In the genomic region with DNA sequence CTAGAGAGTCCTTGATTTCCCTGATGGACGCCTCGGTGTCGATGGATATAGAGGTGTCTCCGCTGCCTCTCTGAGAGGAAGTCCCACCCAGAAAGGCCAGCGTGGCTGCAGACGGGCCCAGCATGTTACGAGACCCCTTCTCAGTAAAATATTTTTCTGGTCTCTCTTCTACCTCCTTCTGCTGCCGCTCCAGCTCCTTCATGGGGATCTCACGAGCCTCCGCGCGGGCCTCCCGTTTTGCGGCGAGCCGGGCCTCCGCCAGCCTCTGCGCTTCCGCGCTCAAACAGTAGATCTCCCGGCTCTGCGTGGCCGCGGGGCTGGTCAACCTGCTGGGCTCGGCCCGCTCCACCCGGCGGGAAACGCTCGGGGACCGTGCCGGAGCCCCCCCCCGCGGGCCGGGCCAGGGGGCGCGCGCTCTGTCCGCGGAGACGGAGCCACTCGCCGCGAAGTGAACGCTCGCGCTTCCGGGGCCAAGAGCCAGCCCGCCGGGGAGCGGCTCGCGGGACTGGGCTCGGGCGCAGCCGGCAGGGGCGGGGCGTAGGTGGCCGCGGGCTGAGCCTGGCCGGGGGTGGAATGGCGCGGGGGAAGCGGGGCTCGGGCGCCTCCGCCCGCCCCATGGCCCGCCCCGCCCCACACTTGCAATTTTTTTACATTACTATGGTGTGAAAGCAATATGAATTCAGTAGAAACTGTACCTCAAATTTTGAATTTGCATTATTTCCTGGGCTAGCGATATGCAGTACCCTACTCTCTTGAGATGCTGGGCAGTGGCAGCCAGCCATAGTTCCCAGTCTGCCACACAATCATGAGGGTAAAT, we compare ENCODE assay signal across 1 cellular context.
A peak's percentile ranks its signal among the peaks of the same experiment; 100 is the strongest.
TF ChIP-seq lines count a peak whose summit lies in the region.

No MANE protein-coding gene starts in this region.

TF ChIP-seq in HepG2, 621 proteins besides CTCF, POLR2A, EP300 and RAD21 (continued from another document and continues in another):
- TF ChIP-seq ETV5 (CRISPR knock-in tag; IDR thresholded peaks at IDR 0.05; ENCODE audit: borderline replicate concordance) = peak; percentile 44; the same call in 1 of the 2 replicates
- TF ChIP-seq ZNF441 (CRISPR knock-in tag; IDR thresholded peaks at IDR 0.05; ENCODE audit: borderline replicate concordance) = peak; percentile 87; the same call in 1 of the 2 replicates
- TF ChIP-seq NKX3-1 (CRISPR knock-in tag; IDR thresholded peaks at IDR 0.05) = 0 out of 2 replicates have a peak, but pooled peaks have one; percentile 28
- TF ChIP-seq KAT7 (CRISPR knock-in tag; IDR thresholded peaks at IDR 0.05; ENCODE audit: borderline replicate concordance) = peak; percentile 35; the same call in 1 of the 2 replicates
- TF ChIP-seq ZKSCAN8 (CRISPR knock-in tag; IDR thresholded peaks at IDR 0.05; ENCODE audit: borderline replicate concordance) = no peak
- TF ChIP-seq ZEB1 (IDR thresholded peaks at IDR 0.05; ENCODE audit: insufficient replicate concordance, low read depth) = no peak
- TF ChIP-seq, protein P1, sequence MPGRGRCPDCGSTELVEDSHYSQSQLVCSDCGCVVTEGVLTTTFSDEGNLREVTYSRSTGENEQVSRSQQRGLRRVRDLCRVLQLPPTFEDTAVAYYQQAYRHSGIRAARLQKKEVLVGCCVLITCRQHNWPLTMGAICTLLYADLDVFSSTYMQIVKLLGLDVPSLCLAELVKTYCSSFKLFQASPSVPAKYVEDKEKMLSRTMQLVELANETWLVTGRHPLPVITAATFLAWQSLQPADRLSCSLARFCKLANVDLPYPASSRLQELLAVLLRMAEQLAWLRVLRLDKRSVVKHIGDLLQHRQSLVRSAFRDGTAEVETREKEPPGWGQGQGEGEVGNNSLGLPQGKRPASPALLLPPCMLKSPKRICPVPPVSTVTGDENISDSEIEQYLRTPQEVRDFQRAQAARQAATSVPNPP (CRISPR knock-in tag; IDR thresholded peaks at IDR 0.05) = peak; percentile 61; the same call in 1 of the 2 replicates
- 0 out of 2 replicates have a peak, but pooled peaks have one; percentile 27 for TF ChIP-seq ZNF83 (CRISPR knock-in tag; IDR thresholded peaks at IDR 0.05; ENCODE audit: borderline replicate concordance)
- TF ChIP-seq EEA1 (CRISPR knock-in tag; IDR thresholded peaks at IDR 0.05; ENCODE audit: borderline replicate concordance) = no peak
- TF ChIP-seq JUNB (CRISPR knock-in tag; IDR thresholded peaks at IDR 0.05; ENCODE audit: borderline replicate concordance) = no peak
- no peak for TF ChIP-seq HCFC1 (IDR thresholded peaks at IDR 0.05; ENCODE audit: low read depth, low read length)
- TF ChIP-seq ZKSCAN1 (IDR thresholded peaks at IDR 0.05; ENCODE audit: low read length) = no peak
- no peak; the same call in 1 of the 2 replicates for TF ChIP-seq MEIS2 (CRISPR knock-in tag; IDR thresholded peaks at IDR 0.05)
- TF ChIP-seq ZNF510 (CRISPR knock-in tag; IDR thresholded peaks at IDR 0.05; ENCODE audit: low read depth) = no peak
- TF ChIP-seq SP5 (CRISPR knock-in tag; IDR thresholded peaks at IDR 0.05; ENCODE audit: borderline replicate concordance, low read depth) = no peak
- no peak for TF ChIP-seq CENPT (CRISPR knock-in tag; IDR thresholded peaks at IDR 0.05; ENCODE audit: low read depth)
- no peak for TF ChIP-seq ZZZ3 (CRISPR knock-in tag; IDR thresholded peaks at IDR 0.05; ENCODE audit: borderline replicate concordance)
- no peak for TF ChIP-seq NONO (IDR thresholded peaks at IDR 0.05)
- peak; percentile 50 for TF ChIP-seq NONO (CRISPR knock-in tag; conservative IDR thresholded peaks at IDR 0.05)
- TF ChIP-seq HOXA9 (CRISPR knock-in tag; IDR thresholded peaks at IDR 0.05; ENCODE audit: borderline replicate concordance) = no peak
- TF ChIP-seq, protein P2, sequence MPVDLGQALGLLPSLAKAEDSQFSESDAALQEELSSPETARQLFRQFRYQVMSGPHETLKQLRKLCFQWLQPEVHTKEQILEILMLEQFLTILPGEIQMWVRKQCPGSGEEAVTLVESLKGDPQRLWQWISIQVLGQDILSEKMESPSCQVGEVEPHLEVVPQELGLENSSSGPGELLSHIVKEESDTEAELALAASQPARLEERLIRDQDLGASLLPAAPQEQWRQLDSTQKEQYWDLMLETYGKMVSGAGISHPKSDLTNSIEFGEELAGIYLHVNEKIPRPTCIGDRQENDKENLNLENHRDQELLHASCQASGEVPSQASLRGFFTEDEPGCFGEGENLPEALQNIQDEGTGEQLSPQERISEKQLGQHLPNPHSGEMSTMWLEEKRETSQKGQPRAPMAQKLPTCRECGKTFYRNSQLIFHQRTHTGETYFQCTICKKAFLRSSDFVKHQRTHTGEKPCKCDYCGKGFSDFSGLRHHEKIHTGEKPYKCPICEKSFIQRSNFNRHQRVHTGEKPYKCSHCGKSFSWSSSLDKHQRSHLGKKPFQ (CRISPR knock-in tag; IDR thresholded peaks at IDR 0.05; ENCODE audit: insufficient replicate concordance) = peak; percentile 65
- TF ChIP-seq, protein P3, sequence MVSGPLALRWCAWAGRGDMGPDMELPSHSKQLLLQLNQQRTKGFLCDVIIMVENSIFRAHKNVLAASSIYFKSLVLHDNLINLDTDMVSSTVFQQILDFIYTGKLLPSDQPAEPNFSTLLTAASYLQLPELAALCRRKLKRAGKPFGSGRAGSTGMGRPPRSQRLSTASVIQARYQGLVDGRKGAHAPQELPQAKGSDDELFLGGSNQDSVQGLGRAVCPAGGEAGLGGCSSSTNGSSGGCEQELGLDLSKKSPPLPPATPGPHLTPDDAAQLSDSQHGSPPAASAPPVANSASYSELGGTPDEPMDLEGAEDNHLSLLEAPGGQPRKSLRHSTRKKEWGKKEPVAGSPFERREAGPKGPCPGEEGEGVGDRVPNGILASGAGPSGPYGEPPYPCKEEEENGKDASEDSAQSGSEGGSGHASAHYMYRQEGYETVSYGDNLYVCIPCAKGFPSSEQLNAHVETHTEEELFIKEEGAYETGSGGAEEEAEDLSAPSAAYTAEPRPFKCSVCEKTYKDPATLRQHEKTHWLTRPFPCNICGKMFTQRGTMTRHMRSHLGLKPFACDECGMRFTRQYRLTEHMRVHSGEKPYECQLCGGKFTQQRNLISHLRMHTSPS (CRISPR knock-in tag; IDR thresholded peaks at IDR 0.05; ENCODE audit: low read depth) = no peak
- no peak for TF ChIP-seq ZNF446 (CRISPR knock-in tag; IDR thresholded peaks at IDR 0.05)
- TF ChIP-seq POLR2G (IDR thresholded peaks at IDR 0.05; ENCODE audit: low read depth, low read length) = peak; percentile 80
- no peak for TF ChIP-seq SMAD9 (CRISPR knock-in tag; IDR thresholded peaks at IDR 0.05)
- peak; percentile 43; the same call in 1 of the 2 replicates for TF ChIP-seq ZNF816 (CRISPR knock-in tag; IDR thresholded peaks at IDR 0.05; ENCODE audit: borderline replicate concordance)
- TF ChIP-seq CC2D1A (CRISPR knock-in tag; IDR thresholded peaks at IDR 0.05) = no peak
- peak; percentile 64 for TF ChIP-seq ARNT2 (CRISPR knock-in tag; IDR thresholded peaks at IDR 0.05; ENCODE audit: low read depth)
- TF ChIP-seq, protein P4, sequence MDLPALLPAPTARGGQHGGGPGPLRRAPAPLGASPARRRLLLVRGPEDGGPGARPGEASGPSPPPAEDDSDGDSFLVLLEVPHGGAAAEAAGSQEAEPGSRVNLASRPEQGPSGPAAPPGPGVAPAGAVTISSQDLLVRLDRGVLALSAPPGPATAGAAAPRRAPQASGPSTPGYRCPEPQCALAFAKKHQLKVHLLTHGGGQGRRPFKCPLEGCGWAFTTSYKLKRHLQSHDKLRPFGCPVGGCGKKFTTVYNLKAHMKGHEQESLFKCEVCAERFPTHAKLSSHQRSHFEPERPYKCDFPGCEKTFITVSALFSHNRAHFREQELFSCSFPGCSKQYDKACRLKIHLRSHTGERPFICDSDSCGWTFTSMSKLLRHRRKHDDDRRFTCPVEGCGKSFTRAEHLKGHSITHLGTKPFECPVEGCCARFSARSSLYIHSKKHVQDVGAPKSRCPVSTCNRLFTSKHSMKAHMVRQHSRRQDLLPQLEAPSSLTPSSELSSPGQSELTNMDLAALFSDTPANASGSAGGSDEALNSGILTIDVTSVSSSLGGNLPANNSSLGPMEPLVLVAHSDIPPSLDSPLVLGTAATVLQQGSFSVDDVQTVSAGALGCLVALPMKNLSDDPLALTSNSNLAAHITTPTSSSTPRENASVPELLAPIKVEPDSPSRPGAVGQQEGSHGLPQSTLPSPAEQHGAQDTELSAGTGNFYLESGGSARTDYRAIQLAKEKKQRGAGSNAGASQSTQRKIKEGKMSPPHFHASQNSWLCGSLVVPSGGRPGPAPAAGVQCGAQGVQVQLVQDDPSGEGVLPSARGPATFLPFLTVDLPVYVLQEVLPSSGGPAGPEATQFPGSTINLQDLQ (CRISPR knock-in tag; IDR thresholded peaks at IDR 0.05) = 0 out of 2 replicates have a peak, but pooled peaks have one; percentile 29
- TF ChIP-seq REPIN1 (CRISPR knock-in tag; IDR thresholded peaks at IDR 0.05; ENCODE audit: borderline replicate concordance, low read depth) = no peak
- peak; percentile 67; the same call in 1 of the 2 replicates for TF ChIP-seq ELF3 (CRISPR knock-in tag; IDR thresholded peaks at IDR 0.05)
- TF ChIP-seq ZNF782 (CRISPR knock-in tag; IDR thresholded peaks at IDR 0.05; ENCODE audit: borderline replicate concordance) = no peak
- TF ChIP-seq NRL (CRISPR knock-in tag; IDR thresholded peaks at IDR 0.05; ENCODE audit: borderline replicate concordance) = 0 out of 2 replicates have a peak, but pooled peaks have one; percentile 55
- peak; percentile 66; the same call in 1 of the 2 replicates for TF ChIP-seq NFKB2 (CRISPR knock-in tag; IDR thresholded peaks at IDR 0.05; ENCODE audit: borderline replicate concordance)
- peak; percentile 47; the same call in 1 of the 2 replicates for TF ChIP-seq ZNF556 (CRISPR knock-in tag; IDR thresholded peaks at IDR 0.05; ENCODE audit: borderline replicate concordance)
- TF ChIP-seq RXRA (CRISPR knock-in tag; IDR thresholded peaks at IDR 0.05) = peak; percentile 27; the same call in 1 of the 2 replicates
- TF ChIP-seq, protein P5, sequence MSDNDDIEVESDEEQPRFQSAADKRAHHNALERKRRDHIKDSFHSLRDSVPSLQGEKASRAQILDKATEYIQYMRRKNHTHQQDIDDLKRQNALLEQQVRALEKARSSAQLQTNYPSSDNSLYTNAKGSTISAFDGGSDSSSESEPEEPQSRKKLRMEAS (IDR thresholded peaks at IDR 0.05) = peak; percentile 55; the same call in 1 of the 2 replicates
- no peak for TF ChIP-seq ZNF775 (CRISPR knock-in tag; IDR thresholded peaks at IDR 0.05; ENCODE audit: borderline replicate concordance)
- TF ChIP-seq, protein P6, sequence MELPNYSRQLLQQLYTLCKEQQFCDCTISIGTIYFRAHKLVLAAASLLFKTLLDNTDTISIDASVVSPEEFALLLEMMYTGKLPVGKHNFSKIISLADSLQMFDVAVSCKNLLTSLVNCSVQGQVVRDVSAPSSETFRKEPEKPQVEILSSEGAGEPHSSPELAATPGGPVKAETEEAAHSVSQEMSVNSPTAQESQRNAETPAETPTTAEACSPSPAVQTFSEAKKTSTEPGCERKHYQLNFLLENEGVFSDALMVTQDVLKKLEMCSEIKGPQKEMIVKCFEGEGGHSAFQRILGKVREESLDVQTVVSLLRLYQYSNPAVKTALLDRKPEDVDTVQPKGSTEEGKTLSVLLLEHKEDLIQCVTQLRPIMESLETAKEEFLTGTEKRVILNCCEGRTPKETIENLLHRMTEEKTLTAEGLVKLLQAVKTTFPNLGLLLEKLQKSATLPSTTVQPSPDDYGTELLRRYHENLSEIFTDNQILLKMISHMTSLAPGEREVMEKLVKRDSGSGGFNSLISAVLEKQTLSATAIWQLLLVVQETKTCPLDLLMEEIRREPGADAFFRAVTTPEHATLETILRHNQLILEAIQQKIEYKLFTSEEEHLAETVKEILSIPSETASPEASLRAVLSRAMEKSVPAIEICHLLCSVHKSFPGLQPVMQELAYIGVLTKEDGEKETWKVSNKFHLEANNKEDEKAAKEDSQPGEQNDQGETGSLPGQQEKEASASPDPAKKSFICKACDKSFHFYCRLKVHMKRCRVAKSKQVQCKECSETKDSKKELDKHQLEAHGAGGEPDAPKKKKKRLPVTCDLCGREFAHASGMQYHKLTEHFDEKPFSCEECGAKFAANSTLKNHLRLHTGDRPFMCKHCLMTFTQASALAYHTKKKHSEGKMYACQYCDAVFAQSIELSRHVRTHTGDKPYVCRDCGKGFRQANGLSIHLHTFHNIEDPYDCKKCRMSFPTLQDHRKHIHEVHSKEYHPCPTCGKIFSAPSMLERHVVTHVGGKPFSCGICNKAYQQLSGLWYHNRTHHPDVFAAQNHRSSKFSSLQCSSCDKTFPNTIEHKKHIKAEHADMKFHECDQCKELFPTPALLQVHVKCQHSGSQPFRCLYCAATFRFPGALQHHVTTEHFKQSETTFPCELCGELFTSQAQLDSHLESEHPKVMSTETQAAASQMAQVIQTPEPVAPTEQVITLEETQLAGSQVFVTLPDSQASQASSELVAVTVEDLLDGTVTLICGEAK (IDR thresholded peaks at IDR 0.05) = no peak
- TF ChIP-seq, protein P6 (CRISPR knock-in tag; IDR thresholded peaks at IDR 0.05) = peak; percentile 57; the same call in 1 of the 2 replicates
- peak; percentile 96 for TF ChIP-seq ZNF563 (CRISPR knock-in tag; IDR thresholded peaks at IDR 0.05)
- TF ChIP-seq SPEN (CRISPR knock-in tag; IDR thresholded peaks at IDR 0.05; ENCODE audit: low read depth) = peak; percentile 54
- TF ChIP-seq SAP130 (CRISPR knock-in tag; IDR thresholded peaks at IDR 0.05; ENCODE audit: low read depth) = peak; percentile 68
- TF ChIP-seq ZNF33B (CRISPR knock-in tag; IDR thresholded peaks at IDR 0.05) = no peak
